In the genomic region with DNA sequence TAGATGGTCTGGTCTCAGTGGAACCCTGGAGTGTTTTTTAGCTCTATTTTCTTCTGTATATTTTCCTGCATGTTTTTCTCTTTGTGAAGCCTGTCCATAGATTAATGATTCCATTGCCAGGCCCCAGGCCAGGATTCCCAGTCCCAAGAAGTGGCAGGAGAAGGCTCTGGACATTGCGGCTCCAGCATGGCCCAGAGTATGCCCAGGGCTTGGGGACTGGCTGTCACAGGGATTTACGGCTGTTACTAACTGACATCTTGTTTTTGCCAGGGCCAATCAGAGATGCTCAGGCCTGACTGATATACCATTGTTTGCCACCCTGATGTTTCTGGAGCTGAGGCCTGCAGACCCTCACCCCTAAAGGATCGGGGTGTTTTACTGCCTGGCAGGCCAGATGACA, we compare ENCODE assay signal across 23 cellular contexts. TPM values are rescaled to one million over a fixed set of nuclear protein-coding genes. Genes with fewer than 3 reads are reported as not detected.
DNase-seq lines count a peak whose midpoint lies in the region; ATAC-seq, FAIRE-seq and TF ChIP-seq lines count a peak whose summit lies in the region.
"Had no signal": no experiment of that assay in that cellular context is flagged by ENCODE, and none has a peak within 500 bp of the region (broad histone marks: within the 10 kb centered on the region; RNA-seq: fewer than 3 reads in every experiment).

No MANE protein-coding gene starts in this region.

- FAIRE-seq in urothelium cell line (lab: Jason Lieb, UNC), result no peak
- FAIRE-seq: A204.1, G401.6, GM12891, H1 had no signal

- H4K20me1 ChIP-seq in BLaER1 (peaks cover 100% of the 10 kb centered on the region), OCI-LY1 (ENCODE audit: insufficient read depth, low read length) (no peaks in the 10 kb centered on the region)

- H3K36me3 ChIP-seq in BLaER1 (peaks cover 97% of the 10 kb centered on the region), OCI-LY1 (ENCODE audit: insufficient read depth, low read length) (peaks cover 26% of the 10 kb centered on the region)

- no peaks in the 10 kb centered on the region for H3K79me2 ChIP-seq in OCI-LY1 (ENCODE audit: insufficient read depth, low read length)

- no peaks in the 10 kb centered on the region for H3K27me3 ChIP-seq in BLaER1
- H3K27me3 ChIP-seq in OCI-LY1 (ENCODE audit: insufficient read depth, low read length), result no peaks in the 10 kb centered on the region

- no peak overlapping the region for H2AFZ ChIP-seq in OCI-LY1 (ENCODE audit: low read length)

- H3K4me1 ChIP-seq in BLaER1, result peaks cover 70% of the 10 kb centered on the region
- peaks cover 34% of the 10 kb centered on the region for H3K4me1 ChIP-seq in OCI-LY1 (ENCODE audit: insufficient read depth, low read length, severe bottlenecking)

- no peaks in the 10 kb centered on the region for H3K9me3 Mint-ChIP-seq in stimulated activated effector memory CD8-positive, alpha-beta T cell treated with anti-CD3 and anti-CD28 coated beads, Interleukin-12 subunit alpha, Interleukin-12 subunit beta, amount 100 ng/mL, for 72 hours
- peaks cover 7% of the 10 kb centered on the region for H3K9me3 Mint-ChIP-seq in mesothelial cell of epicardium

- TF ChIP-seq CTCF in OCI-LY1 (IDR thresholded peaks at IDR 0.05; ENCODE audit: low read length), result no peak
- no peak for TF ChIP-seq CTCF in mesothelial cell of epicardium (IDR thresholded peaks at IDR 0.05; ENCODE audit: unreplicated experiment)

- H3K27ac Mint-ChIP-seq in stimulated activated effector memory CD8-positive, alpha-beta T cell treated with anti-CD3 and anti-CD28 coated beads, Interleukin-12 subunit alpha, Interleukin-12 subunit beta, amount 100 ng/mL, for 72 hours, result peak overlapping the region; percentile 52
- no peak overlapping the region for H3K27ac Mint-ChIP-seq in mesothelial cell of epicardium
- H3K27ac Mint-ChIP-seq: CD4-positive, CD25-positive, alpha-beta regulatory T cell had no signal

- H3F3A ChIP-seq in OCI-LY1 (ENCODE audit: insufficient read depth, low read length), result no peaks in the 10 kb centered on the region

- H3K27me3 Mint-ChIP-seq in mesothelial cell of epicardium (ENCODE audit: low read depth), result no peaks in the 10 kb centered on the region
- H3K27me3 Mint-ChIP-seq: CD4-positive, CD25-positive, alpha-beta regulatory T cell had no signal

- H3K36me3 Mint-ChIP-seq in stimulated activated effector memory CD8-positive, alpha-beta T cell treated with anti-CD3 and anti-CD28 coated beads, Interleukin-12 subunit alpha, Interleukin-12 subunit beta, amount 100 ng/mL, for 72 hours, result no peaks in the 10 kb centered on the region
- H3K36me3 Mint-ChIP-seq in mesothelial cell of epicardium, result peaks cover 9% of the 10 kb centered on the region

- no peak for ATAC-seq in stimulated activated effector memory CD8-positive, alpha-beta T cell treated with anti-CD3 and anti-CD28 coated beads, Interleukin-12 subunit alpha, Interleukin-12 subunit beta, amount 100 ng/mL, for 72 hours

- H3K4me1 Mint-ChIP-seq in stimulated activated effector memory CD8-positive, alpha-beta T cell treated with anti-CD3 and anti-CD28 coated beads, Interleukin-12 subunit alpha, Interleukin-12 subunit beta, amount 100 ng/mL, for 72 hours, result peaks cover 29% of the 10 kb centered on the region
- H3K4me1 Mint-ChIP-seq in mesothelial cell of epicardium, result peaks cover 25% of the 10 kb centered on the region

- H3K27ac ChIP-seq in BLaER1 (peak overlapping the region; percentile 52), OCI-LY1 (ENCODE audit: low read depth, low read length, poor library complexity, severe bottlenecking) (peak overlapping the region; percentile 30), angular gyrus (ENCODE audit: low read depth, low read length) (peak overlapping the region; percentile 44)
- H3K27ac ChIP-seq: HL-60 had no signal

- H3K4me2 ChIP-seq in BLaER1, result peak overlapping the region; percentile 53
- no peak overlapping the region for H3K4me2 ChIP-seq in OCI-LY1 (ENCODE audit: low read length)

- no peak overlapping the region for H3K4me3 Mint-ChIP-seq in stimulated activated effector memory CD8-positive, alpha-beta T cell treated with anti-CD3 and anti-CD28 coated beads, Interleukin-12 subunit alpha, Interleukin-12 subunit beta, amount 100 ng/mL, for 72 hours
- no peak overlapping the region for H3K4me3 Mint-ChIP-seq in mesothelial cell of epicardium
- H3K4me3 Mint-ChIP-seq: CD4-positive, CD25-positive, alpha-beta regulatory T cell; CD8-positive, alpha-beta memory T cell; H9 had no signal

- H3K9ac ChIP-seq in BLaER1 (peak overlapping the region; percentile 25; the same call in 1 of the 2 replicates), OCI-LY1 (ENCODE audit: low read length) (no peak overlapping the region)

- H3K9me2 ChIP-seq in OCI-LY1 (ENCODE audit: low read depth, low read length), result no peaks in the 10 kb centered on the region

- H3K4me3 ChIP-seq in BLaER1 (no peak overlapping the region), OCI-LY1 (ENCODE audit: low read depth, low read length, poor library complexity, severe bottlenecking) (no peak overlapping the region)

- H3K9me3 ChIP-seq in BLaER1, result peaks cover 50% of the 10 kb centered on the region
- no peaks in the 10 kb centered on the region for H3K9me3 ChIP-seq in OCI-LY1 (ENCODE audit: low read length)

- DNase-seq in stimulated activated effector memory CD8-positive, alpha-beta T cell treated with anti-CD3 and anti-CD28 coated beads, Interleukin-12 subunit alpha, Interleukin-12 subunit beta, amount 100 ng/mL, for 72 hours (ENCODE audit: low spot score in 2 of 2), result no peak
- DNase-seq in mesothelial cell of epicardium (ENCODE audit: low spot score in 2 of 2, unreplicated experiment in 2 of 2) (no peak), iPS-NIHi7 (ENCODE audit: extremely low spot score) (no peak), urothelium cell line (ENCODE audit: low spot score) (no peak)
- no peak for DNase-seq in activated CD4-positive, alpha-beta T cell treated with anti-CD3 and anti-CD28 coated beads, Interleukin-2, amount 50 U/mL, for 48 hours
- DNase-seq: ACHN; AML-193; C1 segment of cervical spinal cord; CD4-positive, CD25-positive, alpha-beta regulatory T cell; CD8-positive, alpha-beta memory T cell; COR-L47; DMS 273 treated with DMSO at 0.1 percent for 48 hours; DMS53; DND-41; H9 had no signal

RNA-seq across cellular contexts. Expression of gene PRKCE, which starts 59.0 kb away (rescaled TPM):
- total RNA-seq in mesothelial cell of epicardium, result 18.1 to 18.5 TPM (median 18.4 TPM) in 3 replicates
